1 cellular context compared by ENCODE assay signal in the genomic region with DNA sequence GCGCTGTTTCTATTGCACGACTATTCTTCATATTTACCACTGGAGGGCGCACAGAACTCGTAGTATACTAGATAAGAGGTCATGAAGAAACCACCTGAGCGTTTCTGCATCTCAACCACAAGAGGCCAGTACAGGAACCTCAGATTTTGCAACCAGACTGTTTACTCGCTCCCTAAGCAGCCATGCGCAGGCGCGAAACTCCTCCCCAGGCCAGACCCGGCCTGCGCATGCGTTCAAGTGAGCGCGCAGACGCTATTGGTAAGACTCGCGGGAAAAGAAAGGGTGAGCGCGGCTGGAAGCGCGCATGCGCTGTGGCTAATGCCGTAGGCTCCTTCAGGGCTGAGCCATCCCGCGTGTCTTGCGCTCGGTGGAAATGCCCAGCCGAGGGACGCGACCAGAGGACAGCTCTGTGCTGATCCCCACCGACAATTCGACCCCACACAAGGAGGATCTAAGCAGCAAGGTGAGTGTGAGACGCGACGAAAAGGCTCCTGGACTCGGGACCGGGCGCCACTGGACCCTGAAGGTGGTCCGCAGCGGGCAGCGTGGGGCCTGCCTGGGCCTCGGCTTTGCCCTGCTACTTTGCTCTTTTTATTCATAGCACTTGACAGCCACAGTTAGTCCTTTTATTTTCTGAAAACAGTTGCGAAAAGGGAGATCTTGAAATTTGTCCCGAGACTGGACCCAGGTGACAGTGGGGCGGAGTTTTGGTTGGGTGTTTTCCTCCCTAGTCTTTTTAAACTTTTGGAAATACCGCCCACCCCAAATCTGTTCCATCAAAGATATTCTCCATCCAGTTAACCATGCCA.
A peak's percentile ranks its signal among the peaks of the same experiment; 100 is the strongest.
TF ChIP-seq lines count a peak whose summit lies in the region.

Gene ASNSD1 (plus strand): TSS at position 312 of the 809 bp plus-strand sequence. CDS start 4,674 bp downstream, outside the sequence.

TF ChIP-seq in H1, 55 proteins besides CTCF, POLR2A, EP300 and RAD21:
- peak; percentile 83 for TF ChIP-seq TBP (IDR thresholded peaks at IDR 0.05; ENCODE audit: low read depth, low read length)
- TF ChIP-seq BACH1 (IDR thresholded peaks at IDR 0.05; ENCODE audit: low read length), result 0 out of 2 replicates have a peak, but pooled peaks have one; percentile 14
- no peak for TF ChIP-seq SIX5 (IDR thresholded peaks at IDR 0.05; ENCODE audit: low read depth, low read length)
- no peak for TF ChIP-seq CHD1 (IDR thresholded peaks at IDR 0.05; ENCODE audit: low read depth, low read length)
- TF ChIP-seq GTF2F1 (IDR thresholded peaks at IDR 0.05; ENCODE audit: borderline replicate concordance, low read depth, low read length), result no peak
- TF ChIP-seq ASH2L (IDR thresholded peaks at IDR 0.05; ENCODE audit: low read length), result peak; percentile 86
- TF ChIP-seq SIRT6 (IDR thresholded peaks at IDR 0.05; ENCODE audit: low read length), result no peak
- no peak for TF ChIP-seq EGR1 (IDR thresholded peaks at IDR 0.05; ENCODE audit: borderline replicate concordance, low read depth, low read length)
- no peak for TF ChIP-seq JUN (IDR thresholded peaks at IDR 0.05; ENCODE audit: low read depth, low read length)
- no peak for TF ChIP-seq RNF2 (IDR thresholded peaks at IDR 0.05; ENCODE audit: borderline replicate concordance, low read depth, low read length, missing control alignments, poor library complexity, severe bottlenecking)
- 0 out of 2 replicates have a peak, but pooled peaks have one; percentile 50 for TF ChIP-seq RXRA (IDR thresholded peaks at IDR 0.05; ENCODE audit: insufficient read depth, low read depth, low read length)
- TF ChIP-seq TCF12 (IDR thresholded peaks at IDR 0.05; ENCODE audit: low read depth, low read length), result no peak
- TF ChIP-seq RFX5 (IDR thresholded peaks at IDR 0.05; ENCODE audit: borderline replicate concordance, low read depth, low read length), result no peak
- TF ChIP-seq HDAC6 (IDR thresholded peaks at IDR 0.05; ENCODE audit: low read depth, low read length), result no peak
- no peak for TF ChIP-seq POU5F1 (IDR thresholded peaks at IDR 0.05; ENCODE audit: low read depth, low read length)
- no peak; the same call in 1 of the 2 replicates for TF ChIP-seq JUND (IDR thresholded peaks at IDR 0.05; ENCODE audit: low read length)
- TF ChIP-seq TAF7 (optimal IDR thresholded peaks at IDR 0.05; ENCODE audit: borderline replicate concordance, low read depth, low read length), result peak; percentile 43
- TF ChIP-seq MAX (IDR thresholded peaks at IDR 0.05), result peak; percentile 92
- no peak for TF ChIP-seq SP1 (IDR thresholded peaks at IDR 0.05; ENCODE audit: low read depth, low read length)
- TF ChIP-seq CHD7 (IDR thresholded peaks at IDR 0.05; ENCODE audit: insufficient replicate concordance, low read length), result no peak
- peak; percentile 95 for TF ChIP-seq PHF8 (conservative IDR thresholded peaks at IDR 0.05; ENCODE audit: low read depth, low read length)
- TF ChIP-seq BCL11A (IDR thresholded peaks at IDR 0.05; ENCODE audit: low read depth in 2 of 2, low read length in 2 of 2), result no peak
- TF ChIP-seq CREB1 (IDR thresholded peaks at IDR 0.05), result peak; percentile 16
- TF ChIP-seq ATF3 (IDR thresholded peaks at IDR 0.05; ENCODE audit: insufficient read depth, low read depth, low read length), result 0 out of 2 replicates have a peak, but pooled peaks have one; percentile 27
- no peak for TF ChIP-seq ATF2 (IDR thresholded peaks at IDR 0.05; ENCODE audit: low read length)
- TF ChIP-seq SAP30 (IDR thresholded peaks at IDR 0.05; ENCODE audit: insufficient read depth, insufficient replicate concordance, low read length), result no peak
- TF ChIP-seq USF2 (IDR thresholded peaks at IDR 0.05; ENCODE audit: low read length), result no peak
- TF ChIP-seq SUZ12 (IDR thresholded peaks at IDR 0.05; ENCODE audit: low read length), result no peak
- TF ChIP-seq, protein P1, sequence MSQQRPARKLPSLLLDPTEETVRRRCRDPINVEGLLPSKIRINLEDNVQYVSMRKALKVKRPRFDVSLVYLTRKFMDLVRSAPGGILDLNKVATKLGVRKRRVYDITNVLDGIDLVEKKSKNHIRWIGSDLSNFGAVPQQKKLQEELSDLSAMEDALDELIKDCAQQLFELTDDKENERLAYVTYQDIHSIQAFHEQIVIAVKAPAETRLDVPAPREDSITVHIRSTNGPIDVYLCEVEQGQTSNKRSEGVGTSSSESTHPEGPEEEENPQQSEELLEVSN (IDR thresholded peaks at IDR 0.05), result peak; percentile 79
- TF ChIP-seq SP2 (IDR thresholded peaks at IDR 0.05; ENCODE audit: low read length), result no peak
- peak; percentile 96 for TF ChIP-seq POLR2AphosphoS5 (IDR thresholded peaks at IDR 0.05; ENCODE audit: low read depth, low read length)
- TF ChIP-seq NRF1 (IDR thresholded peaks at IDR 0.05; ENCODE audit: low read depth, low read length), result peak; percentile 100
- TF ChIP-seq TAF1 (IDR thresholded peaks at IDR 0.05; ENCODE audit: low read depth, low read length), result peak; percentile 91
- TF ChIP-seq CHD2 (IDR thresholded peaks at IDR 0.05; ENCODE audit: low read length), result peak; percentile 93
- no peak for TF ChIP-seq CBX5 (IDR thresholded peaks at IDR 0.05; ENCODE audit: low read depth, low read length)
- no peak for TF ChIP-seq SRF (IDR thresholded peaks at IDR 0.05; ENCODE audit: low read depth, low read length)
- TF ChIP-seq RBBP5 (IDR thresholded peaks at IDR 0.05; ENCODE audit: borderline replicate concordance, low read depth, low read length), result peak; percentile 82; the same call in 1 of the 2 replicates
- peak; percentile 80 for TF ChIP-seq BRCA1 (IDR thresholded peaks at IDR 0.05; ENCODE audit: low read depth, low read length)
- TF ChIP-seq FOSL1 (IDR thresholded peaks at IDR 0.05; ENCODE audit: insufficient read depth, low read depth, low read length), result no peak
- TF ChIP-seq ZNF274 (IDR thresholded peaks at IDR 0.05; ENCODE audit: borderline replicate concordance, extremely low read depth, low read length), result no peak
- no peak for TF ChIP-seq NANOG (IDR thresholded peaks at IDR 0.05; ENCODE audit: insufficient read depth, low read depth, low read length, poor library complexity, severe bottlenecking)
- TF ChIP-seq HDAC2 (IDR thresholded peaks at IDR 0.05; ENCODE audit: borderline replicate concordance in 1 of 2, low read depth in 2 of 2, low read length in 2 of 2), result no peak
- peak; percentile 97 for TF ChIP-seq KDM4A (IDR thresholded peaks at IDR 0.05; ENCODE audit: low read depth, low read length, severe bottlenecking)
- TF ChIP-seq EZH2 (IDR thresholded peaks at IDR 0.05; ENCODE audit: low read depth, low read length, severe bottlenecking), result no peak
- TF ChIP-seq SIN3A (conservative IDR thresholded peaks at IDR 0.05 in 1 of 2, IDR thresholded peaks at IDR 0.05 in 1 of 2; ENCODE audit: low read depth in 1 of 2, low read length in 2 of 2), result peak in 1 of 2 experiments; percentile 75; a peak in 2 of 4 replicates
- TF ChIP-seq CBX8 (IDR thresholded peaks at IDR 0.05; ENCODE audit: borderline replicate concordance, low read depth, low read length), result no peak
- no peak for TF ChIP-seq CTBP2 (IDR thresholded peaks at IDR 0.05; ENCODE audit: borderline replicate concordance, insufficient read depth, insufficient read length, low read length)
- TF ChIP-seq SP4 (IDR thresholded peaks at IDR 0.05; ENCODE audit: low read length), result 0 out of 2 replicates have a peak, but pooled peaks have one; percentile 22
- no peak for TF ChIP-seq KDM1A (IDR thresholded peaks at IDR 0.05; ENCODE audit: borderline replicate concordance, low read length)
- no peak for TF ChIP-seq MAFK (IDR thresholded peaks at IDR 0.05; ENCODE audit: low read depth, low read length)
- TF ChIP-seq CEBPB (IDR thresholded peaks at IDR 0.05; ENCODE audit: low read depth, low read length), result peak; percentile 95
- TF ChIP-seq KDM5A (IDR thresholded peaks at IDR 0.05; ENCODE audit: low read length), result no peak
- TF ChIP-seq TEAD4 (IDR thresholded peaks at IDR 0.05; ENCODE audit: low read depth, low read length), result peak; percentile 58; the same call in 1 of the 2 replicates
- no peak for TF ChIP-seq GABPA (IDR thresholded peaks at IDR 0.05; ENCODE audit: borderline replicate concordance, insufficient read depth, low read length)
- TF ChIP-seq YY1 (IDR thresholded peaks at IDR 0.05; ENCODE audit: low read depth, low read length), result no peak
